In genomic region chr5:175519006-175519405, GRCh38 we compare ENCODE assay signal across 32 cellular contexts. TPM values are rescaled to one million over a fixed set of nuclear protein-coding genes. Genes with fewer than 3 reads are reported as not detected.
DNase-seq lines count a peak whose midpoint lies in the region; ATAC-seq and TF ChIP-seq lines count a peak whose summit lies in the region.
"Had no signal": no experiment of that assay in that cellular context is flagged by ENCODE, and none has a peak within 500 bp of the region (broad histone marks: within the 10 kb centered on the region; RNA-seq: fewer than 3 reads in every experiment).

No MANE protein-coding gene starts in this region.

- H3K9me3 ChIP-seq in Panc1 (ENCODE audit: control insufficient read depth, insufficient read depth, low read depth, low read length) (no peaks in the 10 kb centered on the region), right cardiac atrium (ENCODE audit: control insufficient read depth, low read length) (no peaks in the 10 kb centered on the region)
- H3K9me3 ChIP-seq in naive thymus-derived CD4-positive, alpha-beta T cell (ENCODE audit: control insufficient read depth in 2 of 3, low read length in 3 of 3) = no peaks in the 10 kb centered on the region
- H3K9me3 ChIP-seq: ascending aorta, colonic mucosa, HAP-1, ovary, testis had no signal

- ATAC-seq in Panc1 = no peak
- peak; percentile 3 for ATAC-seq in activated T-helper 17 cell treated with anti-CD3 and anti-CD28 coated beads, Interleukin-2, amount 50 U/mL, for 72 hours (replicated peaks)
- no peak for ATAC-seq in naive thymus-derived CD4-positive, alpha-beta T cell
- no peak for ATAC-seq in right cardiac atrium
- ATAC-seq: left colon, PC-3, Right ventricle myocardium inferior, SK-N-SH treated with all-trans-retinoic acid at 6 μM for 48 hours had no signal

- no peak for DNase-seq in activated naive CD4-positive, alpha-beta T cell treated with anti-CD3 and anti-CD28 coated beads, Interleukin-2, amount 10 ng/mL, durations not matched to agents 7 days and 5 days
- no peak for DNase-seq in activated naive CD4-positive, alpha-beta T cell treated with anti-CD3 and anti-CD28 coated beads, Interleukin-2, amount 50 U/mL, for 16 hours
- DNase-seq in Panc1 (ENCODE audit: low read depth, low spot score) (no peak), G401 (ENCODE audit: low spot score) (no peak), iPS-NIHi7 (ENCODE audit: extremely low spot score) (no peak), right cardiac atrium (no peak)
- DNase-seq in naive thymus-derived CD4-positive, alpha-beta T cell = no peak
- DNase-seq: activated CD8-positive, alpha-beta memory T cell treated with anti-CD3 and anti-CD28 coated beads, Interleukin-2, amount 50 U/mL, for 48 hours; colonic mucosa; DMS79; effector memory CD4-positive, alpha-beta T cell; GDM1; left colon; MV-4-11; NCI-H146; NCI-H226; NCI-H526 treated with DMSO at 0.1 percent for 48 hours; NK-92 treated with Interleukin-12 subunit alpha and Interleukin-12 subunit beta, amount 100 ng/mL, for 24 hours; ovary; PC-3; stimulated activated naive CD4-positive, alpha-beta T cell; testis had no signal

- no peaks in the 10 kb centered on the region for H3K27me3 Mint-ChIP-seq in activated naive CD4-positive, alpha-beta T cell treated with anti-CD3 and anti-CD28 coated beads, Interleukin-2, amount 10 ng/mL, durations not matched to agents 7 days and 5 days
- H3K27me3 Mint-ChIP-seq in activated T-helper 17 cell treated with anti-CD3 and anti-CD28 coated beads, Interleukin-2, amount 50 U/mL, for 72 hours = no peaks in the 10 kb centered on the region
- no peaks in the 10 kb centered on the region for H3K27me3 Mint-ChIP-seq in naive thymus-derived CD4-positive, alpha-beta T cell

- peak overlapping the region; percentile 52 for H3K27ac Mint-ChIP-seq in activated naive CD4-positive, alpha-beta T cell treated with anti-CD3 and anti-CD28 coated beads, Interleukin-2, amount 10 ng/mL, durations not matched to agents 7 days and 5 days
- peak overlapping the region; percentile 92 for H3K27ac Mint-ChIP-seq in activated T-helper 17 cell treated with anti-CD3 and anti-CD28 coated beads, Interleukin-2, amount 50 U/mL, for 72 hours
- peak overlapping the region; percentile 80 to 97 (median 89) for H3K27ac Mint-ChIP-seq in naive thymus-derived CD4-positive, alpha-beta T cell

- H3K4me3 ChIP-seq in Panc1 (ENCODE audit: low read depth in 2 of 2, low read length in 2 of 2) (no peak overlapping the region), right cardiac atrium (ENCODE audit: low read length) (no peak overlapping the region)
- no peak overlapping the region for H3K4me3 ChIP-seq in naive thymus-derived CD4-positive, alpha-beta T cell (ENCODE audit: low read length)
- H3K4me3 ChIP-seq: ascending aorta, BLaER1, cardiac muscle cell, colonic mucosa, HAP-1, ovary, skin epidermis, testis had no signal

- H3K36me3 ChIP-seq in Panc1 (ENCODE audit: control insufficient read depth, insufficient read depth, low read length) = peaks cover 27% of the 10 kb centered on the region
- H3K36me3 ChIP-seq in naive thymus-derived CD4-positive, alpha-beta T cell (ENCODE audit: control insufficient read depth in 2 of 3, insufficient read depth in 3 of 3, low read length in 3 of 3) = peaks cover 0 to 30% (median 0%) of the 10 kb centered on the region in 3 experiments
- H3K36me3 ChIP-seq: colonic mucosa, ovary had no signal

- H3K4me3 Mint-ChIP-seq in activated naive CD4-positive, alpha-beta T cell treated with anti-CD3 and anti-CD28 coated beads, Interleukin-2, amount 10 ng/mL, durations not matched to agents 7 days and 5 days = no peak overlapping the region
- H3K4me3 Mint-ChIP-seq in activated T-helper 17 cell treated with anti-CD3 and anti-CD28 coated beads, Interleukin-2, amount 50 U/mL, for 72 hours = peak overlapping the region; percentile 88
- peak overlapping the region in 6 of 10 donors; percentile 36 to 86 (median 48) for H3K4me3 Mint-ChIP-seq in naive thymus-derived CD4-positive, alpha-beta T cell
- H3K4me3 Mint-ChIP-seq: neural crest cell had no signal

- BruUV-seq in Panc1 (replicated peaks; lab: Mats Ljungman, UMichigan) = TSS peak; percentile 17

- in situ Hi-C loops in Panc1 (cut with HindIII; ENCODE audit: low pct_unique_long_range_greater_than_20kb, low sequenced_read_pairs) = no loop called here
- in situ Hi-C loops in G401 (cut with HindIII; ENCODE audit: low sequenced_read_pairs) = no loop called here

- CTCF ChIA-PET in activated naive CD4-positive, alpha-beta T cell treated with anti-CD3 and anti-CD28 coated beads, Interleukin-2, amount 10 ng/mL, durations not matched to agents 7 days and 5 days (lab: Charles Lee) = interaction anchor here (0.5 kb wide), 1 partner anchor 182 kb away, joined by 3 read pairs; no protein-coding TSS in a partner anchor
- CTCF ChIA-PET in Panc1 (lab: Charles Lee) = no interaction called here
- CTCF ChIA-PET in naive thymus-derived CD4-positive, alpha-beta T cell (lab: Charles Lee) = interaction anchor here (0.9 to 1.6 kb wide), 2 partner anchors 15 to 132 kb away, joined by 3 to 4 read pairs; no protein-coding TSS in a partner anchor

- peaks cover 15% of the 10 kb centered on the region for H3K9me3 Mint-ChIP-seq in activated naive CD4-positive, alpha-beta T cell treated with anti-CD3 and anti-CD28 coated beads, Interleukin-2, amount 10 ng/mL, durations not matched to agents 7 days and 5 days
- peaks cover 12% of the 10 kb centered on the region for H3K9me3 Mint-ChIP-seq in activated T-helper 17 cell treated with anti-CD3 and anti-CD28 coated beads, Interleukin-2, amount 50 U/mL, for 72 hours
- peaks cover 0 to 13% (median 6%) of the 10 kb centered on the region in 11 donors for H3K9me3 Mint-ChIP-seq in naive thymus-derived CD4-positive, alpha-beta T cell

- WGBS in right cardiac atrium = 89% methylated on average over 2 of the region's 2 CpGs

- H3K4me1 ChIP-seq in Panc1 (ENCODE audit: control insufficient read depth, insufficient read depth, low read length) (no peaks in the 10 kb centered on the region), right cardiac atrium (ENCODE audit: control insufficient read depth, insufficient read depth, low read length) (no peaks in the 10 kb centered on the region)
- peaks cover 44 to 58% of the 10 kb centered on the region in 2 donors for H3K4me1 ChIP-seq in naive thymus-derived CD4-positive, alpha-beta T cell (ENCODE audit: control insufficient read depth in 2 of 2, insufficient read depth in 2 of 2, low read length in 2 of 2)
- H3K4me1 ChIP-seq: ascending aorta, colonic mucosa, HAP-1, testis had no signal

- peaks cover 85% of the 10 kb centered on the region for H3K4me1 Mint-ChIP-seq in activated naive CD4-positive, alpha-beta T cell treated with anti-CD3 and anti-CD28 coated beads, Interleukin-2, amount 10 ng/mL, durations not matched to agents 7 days and 5 days
- H3K4me1 Mint-ChIP-seq in activated T-helper 17 cell treated with anti-CD3 and anti-CD28 coated beads, Interleukin-2, amount 50 U/mL, for 72 hours = peaks cover 59% of the 10 kb centered on the region
- H3K4me1 Mint-ChIP-seq in naive thymus-derived CD4-positive, alpha-beta T cell = peaks cover 45 to 94% (median 85%) of the 10 kb centered on the region in 7 donors

- H3K27me3 ChIP-seq in Panc1 (ENCODE audit: control insufficient read depth, insufficient read depth, low read length) (no peaks in the 10 kb centered on the region), right cardiac atrium (ENCODE audit: control insufficient read depth, insufficient read depth) (no peaks in the 10 kb centered on the region)
- no peaks in the 10 kb centered on the region for H3K27me3 ChIP-seq in naive thymus-derived CD4-positive, alpha-beta T cell (ENCODE audit: control insufficient read depth in 2 of 2, insufficient read depth in 2 of 2, low read length in 2 of 2)
- H3K27me3 ChIP-seq: ascending aorta, BLaER1, cardiac muscle cell, colonic mucosa, ovary, testis had no signal

- POLR2A ChIA-PET in Panc1 (lab: Charles Lee) = no interaction called here
- POLR2A ChIA-PET in naive thymus-derived CD4-positive, alpha-beta T cell (lab: Charles Lee) = interaction anchor here (0.7 to 3.3 kb wide), 3 partner anchors 14 to 39 kb away, joined by 3 to 18 read pairs (median 3); no protein-coding TSS in a partner anchor

- H3K27ac ChIP-seq in Panc1 (ENCODE audit: low read length) = no peak overlapping the region
- no peak overlapping the region for H3K27ac ChIP-seq in naive thymus-derived CD4-positive, alpha-beta T cell (ENCODE audit: low read depth, low read length)
- no peak overlapping the region for H3K27ac ChIP-seq in right cardiac atrium (ENCODE audit: low read length)
- H3K27ac ChIP-seq: ascending aorta, BLaER1, cardiac muscle cell, colonic mucosa, epithelial cell of prostate, ovary, testis had no signal

- peaks cover 81% of the 10 kb centered on the region for H3K36me3 Mint-ChIP-seq in activated naive CD4-positive, alpha-beta T cell treated with anti-CD3 and anti-CD28 coated beads, Interleukin-2, amount 10 ng/mL, durations not matched to agents 7 days and 5 days
- peaks cover 100% of the 10 kb centered on the region for H3K36me3 Mint-ChIP-seq in activated T-helper 17 cell treated with anti-CD3 and anti-CD28 coated beads, Interleukin-2, amount 50 U/mL, for 72 hours (ENCODE audit: low read depth)
- peaks cover 7 to 64% (median 50%) of the 10 kb centered on the region in 5 donors for H3K36me3 Mint-ChIP-seq in naive thymus-derived CD4-positive, alpha-beta T cell

- TF ChIP-seq CTCF in Panc1 (IDR thresholded peaks at IDR 0.05) = no peak

- intact Hi-C loops in Panc1 (cut with micrococcal nuclease; ENCODE audit: unreplicated experiment) (no loop called here), right cardiac atrium (cut with DNase I) (no loop called here)
- intact Hi-C loops in naive thymus-derived CD4-positive, alpha-beta T cell (cut with micrococcal nuclease) = no loop called here

RNA-seq across cellular contexts. Expression of gene SFXN1, which starts 40.6 kb away (rescaled TPM):
- total RNA-seq in Panc1 (2021; ENCODE audit: unreplicated experiment) (88.3 TPM), right cardiac atrium (10 to 100 TPM; 31.5 to 37.6 (median 35.6) TPM)
- polyA plus RNA-seq in Panc1 (2012; ENCODE audit: insufficient read length) = 96.7 TPM
- total RNA-seq in activated T-helper 17 cell treated with anti-CD3 and anti-CD28 coated beads, Interleukin-2, amount 50 U/mL, for 72 hours = 100 to 1,000 TPM; 225 to 256 TPM
- 100 to 1,000 TPM in 1 of 5 experiments, 10 to 100 TPM in 4; 58.7 to 177 (median 88.9) TPM for total RNA-seq in naive thymus-derived CD4-positive, alpha-beta T cell
- 10 to 100 TPM; 40.2 to 64.0 TPM for polyA plus RNA-seq in naive thymus-derived CD4-positive, alpha-beta T cell
- 107 and 206 TPM in 2 replicates for total RNA-seq in G401 (2014; rRNA removed; shearing (Covaris generic))
- polyA plus RNA-seq in right cardiac atrium = 14.7 TPM
